1 cellular context compared by ENCODE assay signal in the genomic region with DNA sequence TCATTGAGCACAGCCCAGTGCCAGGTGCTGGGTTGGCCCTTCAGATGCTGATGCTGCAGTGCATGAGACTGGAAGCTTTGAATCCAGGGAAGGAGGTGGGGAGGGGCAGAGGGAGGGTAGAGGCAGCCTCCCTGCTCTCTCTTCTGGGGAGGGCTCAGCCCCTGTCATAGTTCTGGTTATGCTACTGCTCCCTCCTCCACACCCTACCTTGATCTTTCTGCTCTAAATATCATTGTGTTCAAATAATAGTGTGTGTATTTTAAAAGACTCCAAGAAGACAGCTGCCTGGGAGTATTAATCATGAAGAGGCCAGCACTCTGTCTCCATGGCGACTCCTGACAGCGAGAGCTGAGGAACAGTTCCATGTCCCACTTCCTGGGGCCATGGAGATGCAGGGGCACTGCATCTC.
TF ChIP-seq lines count a peak whose summit lies in the region.

No MANE protein-coding gene starts in this region.

TF ChIP-seq in GM23338, 12 proteins besides CTCF, POLR2A, EP300 and RAD21 (continued from another document):
- TF ChIP-seq, protein P1, sequence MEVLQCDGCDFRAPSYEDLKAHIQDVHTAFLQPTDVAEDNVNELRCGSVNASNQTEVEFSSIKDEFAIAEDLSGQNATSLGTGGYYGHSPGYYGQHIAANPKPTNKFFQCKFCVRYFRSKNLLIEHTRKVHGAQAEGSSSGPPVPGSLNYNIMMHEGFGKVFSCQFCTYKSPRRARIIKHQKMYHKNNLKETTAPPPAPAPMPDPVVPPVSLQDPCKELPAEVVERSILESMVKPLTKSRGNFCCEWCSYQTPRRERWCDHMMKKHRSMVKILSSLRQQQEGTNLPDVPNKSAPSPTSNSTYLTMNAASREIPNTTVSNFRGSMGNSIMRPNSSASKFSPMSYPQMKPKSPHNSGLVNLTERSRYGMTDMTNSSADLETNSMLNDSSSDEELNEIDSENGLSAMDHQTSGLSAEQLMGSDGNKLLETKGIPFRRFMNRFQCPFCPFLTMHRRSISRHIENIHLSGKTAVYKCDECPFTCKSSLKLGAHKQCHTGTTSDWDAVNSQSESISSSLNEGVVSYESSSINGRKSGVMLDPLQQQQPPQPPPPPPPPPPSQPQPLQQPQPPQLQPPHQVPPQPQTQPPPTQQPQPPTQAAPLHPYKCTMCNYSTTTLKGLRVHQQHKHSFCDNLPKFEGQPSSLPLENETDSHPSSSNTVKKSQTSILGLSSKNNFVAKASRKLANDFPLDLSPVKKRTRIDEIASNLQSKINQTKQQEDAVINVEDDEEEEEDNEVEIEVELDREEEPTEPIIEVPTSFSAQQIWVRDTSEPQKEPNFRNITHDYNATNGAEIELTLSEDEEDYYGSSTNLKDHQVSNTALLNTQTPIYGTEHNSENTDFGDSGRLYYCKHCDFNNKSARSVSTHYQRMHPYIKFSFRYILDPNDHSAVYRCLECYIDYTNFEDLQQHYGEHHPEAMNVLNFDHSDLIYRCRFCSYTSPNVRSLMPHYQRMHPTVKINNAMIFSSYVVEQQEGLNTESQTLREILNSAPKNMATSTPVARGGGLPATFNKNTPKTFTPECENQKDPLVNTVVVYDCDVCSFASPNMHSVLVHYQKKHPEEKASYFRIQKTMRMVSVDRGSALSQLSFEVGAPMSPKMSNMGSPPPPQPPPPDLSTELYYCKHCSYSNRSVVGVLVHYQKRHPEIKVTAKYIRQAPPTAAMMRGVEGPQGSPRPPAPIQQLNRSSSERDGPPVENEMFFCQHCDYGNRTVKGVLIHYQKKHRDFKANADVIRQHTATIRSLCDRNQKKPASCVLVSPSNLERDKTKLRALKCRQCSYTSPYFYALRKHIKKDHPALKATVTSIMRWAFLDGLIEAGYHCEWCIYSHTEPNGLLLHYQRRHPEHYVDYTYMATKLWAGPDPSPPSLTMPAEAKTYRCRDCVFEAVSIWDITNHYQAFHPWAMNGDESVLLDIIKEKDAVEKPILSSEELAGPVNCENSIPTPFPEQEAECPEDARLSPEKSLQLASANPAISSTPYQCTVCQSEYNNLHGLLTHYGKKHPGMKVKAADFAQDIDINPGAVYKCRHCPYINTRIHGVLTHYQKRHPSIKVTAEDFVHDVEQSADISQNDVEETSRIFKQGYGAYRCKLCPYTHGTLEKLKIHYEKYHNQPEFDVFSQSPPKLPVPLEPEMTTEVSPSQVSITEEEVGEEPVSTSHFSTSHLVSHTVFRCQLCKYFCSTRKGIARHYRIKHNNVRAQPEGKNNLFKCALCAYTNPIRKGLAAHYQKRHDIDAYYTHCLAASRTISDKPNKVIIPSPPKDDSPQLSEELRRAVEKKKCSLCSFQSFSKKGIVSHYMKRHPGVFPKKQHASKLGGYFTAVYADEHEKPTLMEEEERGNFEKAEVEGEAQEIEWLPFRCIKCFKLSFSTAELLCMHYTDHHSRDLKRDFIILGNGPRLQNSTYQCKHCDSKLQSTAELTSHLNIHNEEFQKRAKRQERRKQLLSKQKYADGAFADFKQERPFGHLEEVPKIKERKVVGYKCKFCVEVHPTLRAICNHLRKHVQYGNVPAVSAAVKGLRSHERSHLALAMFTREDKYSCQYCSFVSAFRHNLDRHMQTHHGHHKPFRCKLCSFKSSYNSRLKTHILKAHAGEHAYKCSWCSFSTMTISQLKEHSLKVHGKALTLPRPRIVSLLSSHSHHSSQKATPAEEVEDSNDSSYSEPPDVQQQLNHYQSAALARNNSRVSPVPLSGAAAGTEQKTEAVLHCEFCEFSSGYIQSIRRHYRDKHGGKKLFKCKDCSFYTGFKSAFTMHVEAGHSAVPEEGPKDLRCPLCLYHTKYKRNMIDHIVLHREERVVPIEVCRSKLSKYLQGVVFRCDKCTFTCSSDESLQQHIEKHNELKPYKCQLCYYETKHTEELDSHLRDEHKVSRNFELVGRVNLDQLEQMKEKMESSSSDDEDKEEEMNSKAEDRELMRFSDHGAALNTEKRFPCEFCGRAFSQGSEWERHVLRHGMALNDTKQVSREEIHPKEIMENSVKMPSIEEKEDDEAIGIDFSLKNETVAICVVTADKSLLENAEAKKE (CRISPR knock-in tag; IDR thresholded peaks at IDR 0.05): no peak
- TF ChIP-seq ZNF114 (CRISPR knock-in tag; IDR thresholded peaks at IDR 0.05): no peak
- TF ChIP-seq NANOG (IDR thresholded peaks at IDR 0.05; ENCODE audit: borderline replicate concordance): no peak
- no peak for TF ChIP-seq ZNF331 (CRISPR knock-in tag; IDR thresholded peaks at IDR 0.05; ENCODE audit: low read depth)
- no peak for TF ChIP-seq STAT1 (IDR thresholded peaks at IDR 0.05; ENCODE audit: unreplicated experiment)
